In genomic region chr5:111478898-111479297, GRCh38 we compare ENCODE assay signal across 8 cellular contexts.
"Had no signal": no experiment of that assay in that cellular context is flagged by ENCODE, and none has a peak within 500 bp of the region (broad histone marks: within the 10 kb centered on the region; RNA-seq: fewer than 3 reads in every experiment).

No MANE protein-coding gene starts in this region.

- FAIRE-seq: H1, H54, HepG2 had no signal

- H3K27ac ChIP-seq: HL-60 had no signal

- H3K27me3 Mint-ChIP-seq: IgD-negative memory B cell had no signal

- H3K4me3 ChIP-seq: GM23338 had no signal

- H3K4me3 Mint-ChIP-seq: GM23338, H9, HFFc6, IgD-negative memory B cell had no signal

- H3K27ac Mint-ChIP-seq: GM23338, H9, HFFc6 had no signal

- ATAC-seq: GM23338, HepG2 had no signal

- DNase-seq: H9, HFFc6 had no signal

- H3K9me3 Mint-ChIP-seq: GM23338, H9, HFFc6, IgD-negative memory B cell had no signal

- H3K4me1 Mint-ChIP-seq: GM23338, H9, IgD-negative memory B cell had no signal
